ENCODE assay signal across 8 cellular contexts in genomic region chr17:2266045-2266864, GRCh38. TPM values are rescaled to one million over a fixed set of nuclear protein-coding genes. Genes with fewer than 3 reads are reported as not detected.
DNase-seq lines count a peak whose midpoint lies in the region; ATAC-seq, FAIRE-seq and TF ChIP-seq lines count a peak whose summit lies in the region.

No MANE protein-coding gene starts in this region.

- ATAC-seq in GM21786 (IDR thresholded peaks at IDR 0.05; ENCODE audit: unreplicated experiment) (peak; percentile 69), T-cell (replicated peaks in 1 of 4) (peak; percentile 87 to 91 (median 88))
- ATAC-seq in activated naive CD8-positive, alpha-beta T cell treated with anti-CD3 and anti-CD28 coated beads, Interleukin-2, amount 10 ng/mL, durations not matched to agents 7 days and 5 days (ENCODE audit: low read depth), result peak; percentile 78

- peak overlapping the region; percentile 75 to 81 (median 76) for H3K4me3 Mint-ChIP-seq in T-cell
- peak overlapping the region; percentile 85 for H3K4me3 Mint-ChIP-seq in activated naive CD8-positive, alpha-beta T cell treated with anti-CD3 and anti-CD28 coated beads, Interleukin-2, amount 10 ng/mL, durations not matched to agents 7 days and 5 days

- peak overlapping the region; percentile 29; the same call in 1 of the 2 replicates for H3K4me3 ChIP-seq in GM08714 (ENCODE audit: low read length)

- DNase-seq in T-cell, result peak; percentile 56 to 92 (median 84)
- DNase-seq in activated naive CD8-positive, alpha-beta T cell treated with anti-CD3 and anti-CD28 coated beads, Interleukin-2, amount 10 ng/mL, durations not matched to agents 7 days and 5 days, result peak; percentile 75
- DNase-seq in stimulated activated CD4-positive, alpha-beta T cell treated with anti-CD3 and anti-CD28 coated beads, TNF-alpha, amount 100 ng/mL, for 1 hour (ENCODE audit: low read depth in 3 of 3, low spot score in 1 of 3), result peak; percentile 29 to 72 (median 71)
- DNase-seq in erythroblast (lab: John Stamatoyannopoulos, UW), result no peak
- DNase-seq in NCI-H2196 treated with DMSO at 0.1 percent for 48 hours (lab: John Stamatoyannopoulos, UW; ENCODE audit: unreplicated experiment), result no peak
- DNase-seq in H54 (ENCODE audit: insufficient read length, low spot score), result no peak

- no peak for FAIRE-seq in H54 (lab: Jason Lieb, UNC)

- H3K27me3 Mint-ChIP-seq in T-cell, result no peaks in the 10 kb centered on the region
- H3K27me3 Mint-ChIP-seq in activated naive CD8-positive, alpha-beta T cell treated with anti-CD3 and anti-CD28 coated beads, Interleukin-2, amount 10 ng/mL, durations not matched to agents 7 days and 5 days, result no peaks in the 10 kb centered on the region

- H3K4me1 Mint-ChIP-seq in T-cell, result peaks cover 83 to 86% (median 84%) of the 10 kb centered on the region in 3 donors
- H3K4me1 Mint-ChIP-seq in activated naive CD8-positive, alpha-beta T cell treated with anti-CD3 and anti-CD28 coated beads, Interleukin-2, amount 10 ng/mL, durations not matched to agents 7 days and 5 days, result peaks cover 73% of the 10 kb centered on the region

- POLR2A ChIA-PET in T-cell (lab: Charles Lee), result interaction anchor here (0.5 to 0.9 kb wide), 2 partner anchors 30 to 550 kb away, joined by 3 read pairs; no protein-coding TSS in a partner anchor
- POLR2A ChIA-PET in activated naive CD8-positive, alpha-beta T cell treated with anti-CD3 and anti-CD28 coated beads, Interleukin-2, amount 10 ng/mL, durations not matched to agents 7 days and 5 days (lab: Charles Lee), result interaction anchor here (0.8 to 7.1 kb wide), 10 partner anchors 9 to 549 kb away, joined by 3 to 86 read pairs (median 14); partner anchors contain the start of gene HIC1

- TF ChIP-seq POLR2A in erythroblast (IDR thresholded peaks at IDR 0.05; ENCODE audit: low read length) (no peak), H54 (IDR thresholded peaks at IDR 0.05; ENCODE audit: low read depth, low read length) (no peak)

- CTCF ChIA-PET in T-cell (lab: Charles Lee), result interaction anchor here in 1 of 2 donors (0.6 to 1.0 kb wide), 7 partner anchors 15 to 228 kb away, joined by 3 to 6 read pairs (median 4); partner anchors contain the start of gene HIC1

- peak overlapping the region; percentile 95 to 99 for H3K27ac Mint-ChIP-seq in T-cell
- H3K27ac Mint-ChIP-seq in activated naive CD8-positive, alpha-beta T cell treated with anti-CD3 and anti-CD28 coated beads, Interleukin-2, amount 10 ng/mL, durations not matched to agents 7 days and 5 days, result peak overlapping the region; percentile 98

- H3K9me3 Mint-ChIP-seq in T-cell, result no peaks in the 10 kb centered on the region
- H3K9me3 Mint-ChIP-seq in activated naive CD8-positive, alpha-beta T cell treated with anti-CD3 and anti-CD28 coated beads, Interleukin-2, amount 10 ng/mL, durations not matched to agents 7 days and 5 days, result no peaks in the 10 kb centered on the region

- peaks cover 25% of the 10 kb centered on the region for H3K36me3 Mint-ChIP-seq in T-cell
- peaks cover 29% of the 10 kb centered on the region for H3K36me3 Mint-ChIP-seq in activated naive CD8-positive, alpha-beta T cell treated with anti-CD3 and anti-CD28 coated beads, Interleukin-2, amount 10 ng/mL, durations not matched to agents 7 days and 5 days

RNA-seq across cellular contexts. Expression of gene SMG6, which starts 37.3 kb away (rescaled TPM):
- total RNA-seq in T-cell, result 10 to 100 TPM; 42.7 to 55.4 (median 45.9) TPM
- 10 to 100 TPM; 48.5 to 58.3 TPM for total RNA-seq in activated naive CD8-positive, alpha-beta T cell treated with anti-CD3 and anti-CD28 coated beads, Interleukin-2, amount 10 ng/mL, durations not matched to agents 7 days and 5 days

RNA-seq across cellular contexts. Expression of gene SRR, which starts 37.5 kb away (rescaled TPM):
- total RNA-seq in T-cell, result 1 to 10 TPM; 3.5 to 8.8 (median 5.2) TPM
- total RNA-seq in activated naive CD8-positive, alpha-beta T cell treated with anti-CD3 and anti-CD28 coated beads, Interleukin-2, amount 10 ng/mL, durations not matched to agents 7 days and 5 days, result 10 to 100 TPM; 16.3 to 19.8 TPM

Comparison
In these comparisons a context has a peak if more than half of its experiments do, and no peak if none do; other contexts are left out.
1. DNase-seq: peak in T-cell (34 of 34), activated naive CD8-positive, alpha-beta T cell treated with anti-CD3 and anti-CD28 coated beads, Interleukin-2, amount 10 ng/mL, durations not matched to agents 7 days and 5 days (single experiment) and stimulated activated CD4-positive, alpha-beta T cell treated with anti-CD3 and anti-CD28 coated beads, TNF-alpha, amount 100 ng/mL, for 1 hour (3 of 3); none in erythroblast (0 of 2), NCI-H2196 treated with DMSO at 0.1 percent for 48 hours (single experiment) and H54 (single experiment).
2. Peak in every context shown above with its lines, with median percentiles within 50 percentile points of each other: ATAC-seq.